ENCODE assay signal across 8 cellular contexts in genomic region chr11:267491-267994, GRCh38. TPM values are rescaled to one million over a fixed set of nuclear protein-coding genes. Genes with fewer than 3 reads are reported as not detected.
DNase-seq lines count a peak whose midpoint lies in the region; ATAC-seq, FAIRE-seq and TF ChIP-seq lines count a peak whose summit lies in the region.

No MANE protein-coding gene starts in this region.

- CTCF ChIA-PET in K562 (lab: Yijun Ruan, JAX; ENCODE audit: low intra/inter-chr PET ratio), result no interaction called here

- no peak; the same call in none of the 2 replicates for TF ChIP-seq POLR2A in K562 (conservative IDR thresholded peaks at IDR 0.05)

- POLR2A ChIA-PET in K562 (lab: Yijun Ruan, JAX), result interaction anchor here (0.5 to 3.4 kb wide), 10 partner anchors 10 to 426 kb away, joined by 3 to 14 read pairs (median 5); partner anchors contain the start of gene NLRP6

- intact Hi-C loops in K562 (cut with micrococcal nuclease), result loop anchor here (5.0 kb wide), 2 partner anchors 45 to 85 kb away; partner anchors contain the start of gene IFITM1

- peak overlapping the region; percentile 94 for H3K4me2 ChIP-seq in K562 (ENCODE audit: insufficient read depth, low read length)

- peak overlapping the region; percentile 96 to 100 (median 98) for H3K27ac Mint-ChIP-seq in naive B cell

- peak overlapping the region; percentile 84 to 91 for H3K9ac ChIP-seq in K562 (ENCODE audit: insufficient read depth in 1 of 2, low read depth in 2 of 2, low read length in 2 of 2)

- peaks cover 14 to 38% (median 37%) of the 10 kb centered on the region in 3 donors for H3K4me1 Mint-ChIP-seq in naive B cell

- H3K27me3 ChIP-seq in K562 (ENCODE audit: control insufficient read depth in 2 of 2, insufficient read depth in 2 of 2, low read length in 2 of 2), result no peaks in the 10 kb centered on the region

- FAIRE-seq in K562 (lab: Jason Lieb, UNC), result peak; percentile 6

- H3K79me2 ChIP-seq in K562 (ENCODE audit: control insufficient read depth, insufficient read depth, low read length), result peaks cover 10% of the 10 kb centered on the region; the same call in 1 of the 3 replicates

- no peak for TF ChIP-seq RAD21 in K562 (CRISPR knock-in tag; conservative IDR thresholded peaks at IDR 0.05 in 1 of 2, IDR thresholded peaks at IDR 0.05 in 1 of 2)

- peak overlapping the region; percentile 95 for H2AFZ ChIP-seq in K562 (ENCODE audit: low read depth, low read length)

- ATAC-seq in K562 (peak; percentile 56), naive B cell (ENCODE audit: low read depth in 2 of 2) (peak; percentile 22 to 32)

- H3K36me3 ChIP-seq in K562 (ENCODE audit: control insufficient read depth, insufficient read depth, low read length), result no peaks in the 10 kb centered on the region

- no peaks in the 10 kb centered on the region for H3K27me3 Mint-ChIP-seq in naive B cell

- no peaks in the 10 kb centered on the region for H3K36me3 Mint-ChIP-seq in naive B cell

- TF ChIP-seq EP300 in K562 (IDR thresholded peaks at IDR 0.05; ENCODE audit: low read length), result no peak

- peaks cover 0 to 2% (median 0%) of the 10 kb centered on the region in 7 donors for H3K9me3 Mint-ChIP-seq in naive B cell

- peak overlapping the region; percentile 93 for H3K27ac ChIP-seq in K562 (ENCODE audit: extremely low read depth, low read depth, low read length)

- DNase-seq in RPMI7951 (ENCODE audit: low read depth) (peak; percentile 51), K562 (ENCODE audit: extremely low read depth in 1 of 4, low spot score in 3 of 4) (peak; percentile 68 to 75 (median 71)), naive B cell (peak; percentile 72), NCI-H146 treated with DMSO at 0.1 percent for 48 hours (lab: John Stamatoyannopoulos, UW; ENCODE audit: unreplicated experiment) (no peak), NCI-H510A treated with DMSO at 0.1 percent for 48 hours (lab: John Stamatoyannopoulos, UW) (no peak), NCI-H345 (lab: John Stamatoyannopoulos, UW) (no peak), epidermal melanocyte (ENCODE audit: insufficient read length, low spot score) (no peak)

- TF ChIP-seq CTCF in GM12875 (IDR thresholded peaks at IDR 0.05; ENCODE audit: borderline replicate concordance, insufficient read depth, low read depth, low read length) (no peak), K562 (IDR thresholded peaks at IDR 0.05 in 2 of 3, conservative IDR thresholded peaks at IDR 0.05 in 1 of 3; ENCODE audit: insufficient read depth in 2 of 3, low read depth in 1 of 3, low read length in 3 of 3) (no peak)

- H3K4me3 Mint-ChIP-seq in naive B cell, result peak overlapping the region; percentile 81 to 97 (median 92)

- 17% methylated on average over 14 of the region's 18 CpGs for WGBS in K562 (ENCODE audit: insufficient coverage, low coverage, missing lambda C conversion rate)

- no TSS peak for BruUV-seq in K562 (replicated peaks; lab: Mats Ljungman, UMichigan)

- no peaks in the 10 kb centered on the region for H3K9me1 ChIP-seq in K562 (ENCODE audit: control insufficient read depth, insufficient read depth, low read length)

- peaks cover 8% of the 10 kb centered on the region for H3K9me3 ChIP-seq in K562 (replicated peaks; ENCODE audit: control insufficient read depth, insufficient read depth, low read depth, low read length)

- H4K20me1 ChIP-seq in K562 (replicated peaks; ENCODE audit: control insufficient read depth, insufficient read depth, low read length), result no peaks in the 10 kb centered on the region

- H3K4me3 ChIP-seq in GM12875 (ENCODE audit: low read depth, low read length) (peak overlapping the region; percentile 45), K562 (peak overlapping the region; percentile 43)

- in situ Hi-C loops in K562 (cut with MboI), result no loop called here

- peaks cover 19 to 31% of the 10 kb centered on the region in 2 experiments; a peak in 4 of 5 replicates for H3K4me1 ChIP-seq in K562 (replicated peaks in 1 of 2; ENCODE audit: control insufficient read depth in 2 of 2, insufficient read depth in 2 of 2, low read length in 2 of 2)

RNA-seq across cellular contexts. Expression of gene NLRP6, which starts 10.7 kb away (rescaled TPM):
- total RNA-seq in RPMI7951 (2014; rRNA removed; shearing (Covaris generic)), result not detected in 2 replicates
- 0.51 TPM in 1 of 2 replicates, not detected in the other for total RNA-seq in K562 (2011; cell fraction: chromatin; rRNA removed; ENCODE audit: low replicate concordance)
- total RNA-seq in K562 (2011; cell fraction: nucleolus; rRNA removed), result 0.26 and 0.67 TPM in 2 replicates
- 0.22 and 0.46 TPM in 2 replicates for total RNA-seq in K562 (2011; cell fraction: nucleoplasm; rRNA removed)
- total RNA-seq in K562 (2014; rRNA removed) (0.08 and 0.14 TPM in 2 replicates), K562 (2014; rRNA removed; fragmentation: Illumina TruSeq; extraction: Trizol) (not detected in 2 replicates), K562 (2015; rRNA removed; fragmentation: Illumina TruSeq; extraction: Trizol) (not detected in 2 replicates), K562 (2021) (0.18 TPM in 1 of 2 replicates, not detected in the other)
- polyA plus RNA-seq in K562 (2011; rRNA removed) (0.03 TPM in 1 of 2 replicates, not detected in the other), K562 (2014; fragmentation: Illumina TruSeq; extraction: Trizol) (not detected in 2 replicates), K562 (2014; fragmentation: Nextera tagmentation; extraction: Ambion mirVana) (not detected), K562 (2014; rRNA removed) (0.15 and 0.16 TPM in 2 replicates), naive B cell (ENCODE audit: low read depth in 6 of 6) (1 to 10 TPM; 1.4 to 3.3 (median 2.2) TPM)
- 0.03 TPM in 1 of 2 replicates, not detected in the other for polyA plus RNA-seq in K562 (2011; cell fraction: cytosol; rRNA removed)
- polyA plus RNA-seq in K562 (2011; cell fraction: nucleus; rRNA removed), result 0.06 TPM in 2 replicates
- 0.42 and 0.73 TPM in 2 replicates for polyA plus RNA-seq in K562 (2012)
- not detected in 2 replicates for polyA minus RNA-seq in K562 (2011; rRNA and poly(A)+ RNA removed)
- polyA minus RNA-seq in K562 (2011; cell fraction: cytosol; rRNA and poly(A)+ RNA removed), result not detected in 2 replicates
- polyA minus RNA-seq in K562 (2011; cell fraction: nucleus; rRNA and poly(A)+ RNA removed), result 0.11 TPM in 1 of 2 replicates, not detected in the other

RNA-seq across cellular contexts. Expression of gene PGGHG, which starts 21.4 kb away (rescaled TPM):
- 1.3 and 1.6 TPM in 2 replicates for total RNA-seq in RPMI7951 (2014; rRNA removed; shearing (Covaris generic))
- 121 and 331 TPM in 2 replicates for total RNA-seq in K562 (2011; cell fraction: chromatin; rRNA removed; ENCODE audit: low replicate concordance)
- 233 and 250 TPM in 2 replicates for total RNA-seq in K562 (2011; cell fraction: nucleolus; rRNA removed)
- 139 and 152 TPM in 2 replicates for total RNA-seq in K562 (2011; cell fraction: nucleoplasm; rRNA removed)
- total RNA-seq in K562 (2014; rRNA removed) (25.7 and 34.3 TPM in 2 replicates), K562 (2014; rRNA removed; fragmentation: Illumina TruSeq; extraction: Trizol) (3.3 and 5.1 TPM in 2 replicates), K562 (2015; rRNA removed; fragmentation: Illumina TruSeq; extraction: Trizol) (13.8 and 15.2 TPM in 2 replicates), K562 (2021) (55.9 and 73.1 TPM in 2 replicates)
- polyA plus RNA-seq in K562 (2011; rRNA removed) (18.1 and 48.0 TPM in 2 replicates), K562 (2014; fragmentation: Illumina TruSeq; extraction: Trizol) (18.3 and 23.2 TPM in 2 replicates), K562 (2014; fragmentation: Nextera tagmentation; extraction: Ambion mirVana) (under 1 TPM; 0.38 to 0.84 TPM), K562 (2014; rRNA removed) (74.2 and 85.1 TPM in 2 replicates), naive B cell (ENCODE audit: low read depth in 6 of 6) (1 to 10 TPM; 3.4 to 8.3 (median 4.3) TPM)
- polyA plus RNA-seq in K562 (2011; cell fraction: cytosol; rRNA removed), result 11.1 and 18.3 TPM in 2 replicates
- polyA plus RNA-seq in K562 (2011; cell fraction: nucleus; rRNA removed), result 636 and 650 TPM in 2 replicates
- 54.9 and 131 TPM in 2 replicates for polyA plus RNA-seq in K562 (2012)
- polyA minus RNA-seq in K562 (2011; rRNA and poly(A)+ RNA removed), result 2.3 TPM in 2 replicates
- polyA minus RNA-seq in K562 (2011; cell fraction: cytosol; rRNA and poly(A)+ RNA removed), result 4.9 and 8.6 TPM in 2 replicates
- polyA minus RNA-seq in K562 (2011; cell fraction: nucleus; rRNA and poly(A)+ RNA removed), result 43.4 and 50.0 TPM in 2 replicates

RNA-seq across cellular contexts. Expression of gene PSMD13, which starts 30.8 kb away (rescaled TPM):
- 136 and 173 TPM in 2 replicates for total RNA-seq in RPMI7951 (2014; rRNA removed; shearing (Covaris generic))
- 209 and 273 TPM in 2 replicates for total RNA-seq in K562 (2011; cell fraction: chromatin; rRNA removed; ENCODE audit: low replicate concordance)
- total RNA-seq in K562 (2011; cell fraction: nucleolus; rRNA removed), result 153 and 159 TPM in 2 replicates
- total RNA-seq in K562 (2011; cell fraction: nucleoplasm; rRNA removed), result 172 and 176 TPM in 2 replicates
- total RNA-seq in K562 (2014; rRNA removed) (279 and 309 TPM in 2 replicates), K562 (2014; rRNA removed; fragmentation: Illumina TruSeq; extraction: Trizol) (199 and 209 TPM in 2 replicates), K562 (2015; rRNA removed; fragmentation: Illumina TruSeq; extraction: Trizol) (176 and 185 TPM in 2 replicates), K562 (2021) (236 and 254 TPM in 2 replicates)
- polyA plus RNA-seq in K562 (2011; rRNA removed) (225 and 267 TPM in 2 replicates), K562 (2014; fragmentation: Illumina TruSeq; extraction: Trizol) (225 and 237 TPM in 2 replicates), K562 (2014; fragmentation: Nextera tagmentation; extraction: Ambion mirVana) (100 to 1,000 TPM; 370 to 383 TPM), K562 (2014; rRNA removed) (292 and 304 TPM in 2 replicates), naive B cell (ENCODE audit: low read depth in 6 of 6) (100 to 1,000 TPM; 193 to 258 (median 215) TPM)
- 208 and 225 TPM in 2 replicates for polyA plus RNA-seq in K562 (2011; cell fraction: cytosol; rRNA removed)
- 238 and 252 TPM in 2 replicates for polyA plus RNA-seq in K562 (2011; cell fraction: nucleus; rRNA removed)
- 146 and 216 TPM in 2 replicates for polyA plus RNA-seq in K562 (2012)
- polyA minus RNA-seq in K562 (2011; rRNA and poly(A)+ RNA removed), result 144 and 174 TPM in 2 replicates
- 61.1 and 89.0 TPM in 2 replicates for polyA minus RNA-seq in K562 (2011; cell fraction: cytosol; rRNA and poly(A)+ RNA removed)
- 54.5 and 75.3 TPM in 2 replicates for polyA minus RNA-seq in K562 (2011; cell fraction: nucleus; rRNA and poly(A)+ RNA removed)

RNA-seq across cellular contexts. Expression of gene SIRT3, which starts 31.4 kb away (rescaled TPM):
- total RNA-seq in RPMI7951 (2014; rRNA removed; shearing (Covaris generic)), result 7.0 and 7.6 TPM in 2 replicates
- 63.3 and 67.6 TPM in 2 replicates for total RNA-seq in K562 (2011; cell fraction: chromatin; rRNA removed; ENCODE audit: low replicate concordance)
- 36.5 and 39.2 TPM in 2 replicates for total RNA-seq in K562 (2011; cell fraction: nucleolus; rRNA removed)
- 42.6 and 50.4 TPM in 2 replicates for total RNA-seq in K562 (2011; cell fraction: nucleoplasm; rRNA removed)
- total RNA-seq in K562 (2014; rRNA removed) (13.3 and 14.5 TPM in 2 replicates), K562 (2014; rRNA removed; fragmentation: Illumina TruSeq; extraction: Trizol) (8.6 and 8.7 TPM in 2 replicates), K562 (2015; rRNA removed; fragmentation: Illumina TruSeq; extraction: Trizol) (8.2 and 10.0 TPM in 2 replicates), K562 (2021) (14.9 and 15.2 TPM in 2 replicates)
- polyA plus RNA-seq in K562 (2011; rRNA removed) (21.0 and 21.2 TPM in 2 replicates), K562 (2014; fragmentation: Illumina TruSeq; extraction: Trizol) (18.4 and 20.5 TPM in 2 replicates), K562 (2014; fragmentation: Nextera tagmentation; extraction: Ambion mirVana) (1 to 10 TPM; 1.9 to 2.9 TPM), K562 (2014; rRNA removed) (23.8 and 27.5 TPM in 2 replicates), naive B cell (ENCODE audit: low read depth in 6 of 6) (10 to 100 TPM in 3 of 6 donors, 1 to 10 TPM in 3; 1.4 to 14.2 (median 8.8) TPM)
- polyA plus RNA-seq in K562 (2011; cell fraction: cytosol; rRNA removed), result 28.7 and 34.0 TPM in 2 replicates
- polyA plus RNA-seq in K562 (2011; cell fraction: nucleus; rRNA removed), result 35.7 and 37.1 TPM in 2 replicates
- polyA plus RNA-seq in K562 (2012), result 19.8 and 24.0 TPM in 2 replicates
- 15.4 and 17.4 TPM in 2 replicates for polyA minus RNA-seq in K562 (2011; rRNA and poly(A)+ RNA removed)
- 5.5 and 16.2 TPM in 2 replicates for polyA minus RNA-seq in K562 (2011; cell fraction: cytosol; rRNA and poly(A)+ RNA removed)
- 10.7 and 13.6 TPM in 2 replicates for polyA minus RNA-seq in K562 (2011; cell fraction: nucleus; rRNA and poly(A)+ RNA removed)

RNA-seq across cellular contexts. Expression of gene IFITM5, which starts 31.8 kb away (rescaled TPM):
- total RNA-seq in RPMI7951 (2014; rRNA removed; shearing (Covaris generic)), result not detected in 2 replicates
- not detected in 2 replicates for total RNA-seq in K562 (2011; cell fraction: chromatin; rRNA removed; ENCODE audit: low replicate concordance)
- not detected in 2 replicates for total RNA-seq in K562 (2011; cell fraction: nucleolus; rRNA removed)
- total RNA-seq in K562 (2011; cell fraction: nucleoplasm; rRNA removed), result not detected in 2 replicates
- total RNA-seq in K562 (2014; rRNA removed) (not detected in 2 replicates), K562 (2014; rRNA removed; fragmentation: Illumina TruSeq; extraction: Trizol) (not detected in 2 replicates), K562 (2015; rRNA removed; fragmentation: Illumina TruSeq; extraction: Trizol) (not detected in 2 replicates), K562 (2021) (not detected in 2 replicates)
- polyA plus RNA-seq in K562 (2011; rRNA removed) (not detected in 2 replicates), K562 (2014; fragmentation: Illumina TruSeq; extraction: Trizol) (not detected in 2 replicates), K562 (2014; fragmentation: Nextera tagmentation; extraction: Ambion mirVana) (not detected), K562 (2014; rRNA removed) (0.19 TPM in 1 of 2 replicates, not detected in the other), naive B cell (ENCODE audit: low read depth in 6 of 6) (not detected)
- polyA plus RNA-seq in K562 (2011; cell fraction: cytosol; rRNA removed), result not detected in 2 replicates
- not detected in 2 replicates for polyA plus RNA-seq in K562 (2011; cell fraction: nucleus; rRNA removed)
- not detected in 2 replicates for polyA plus RNA-seq in K562 (2012)
- not detected in 2 replicates for polyA minus RNA-seq in K562 (2011; rRNA and poly(A)+ RNA removed)
- not detected in 2 replicates for polyA minus RNA-seq in K562 (2011; cell fraction: cytosol; rRNA and poly(A)+ RNA removed)
- polyA minus RNA-seq in K562 (2011; cell fraction: nucleus; rRNA and poly(A)+ RNA removed), result not detected in 2 replicates

Comparison
In these comparisons a context has a peak if more than half of its experiments do, and no peak if none do; other contexts are left out.
1. DNase-seq: peak in RPMI7951 (single experiment), K562 (4 of 4) and naive B cell (single experiment); none in NCI-H146 treated with DMSO at 0.1 percent for 48 hours (single experiment), NCI-H510A treated with DMSO at 0.1 percent for 48 hours (single experiment), NCI-H345 (single experiment) and epidermal melanocyte (single experiment).